12 cellular contexts compared by ENCODE assay signal in the genomic region with DNA sequence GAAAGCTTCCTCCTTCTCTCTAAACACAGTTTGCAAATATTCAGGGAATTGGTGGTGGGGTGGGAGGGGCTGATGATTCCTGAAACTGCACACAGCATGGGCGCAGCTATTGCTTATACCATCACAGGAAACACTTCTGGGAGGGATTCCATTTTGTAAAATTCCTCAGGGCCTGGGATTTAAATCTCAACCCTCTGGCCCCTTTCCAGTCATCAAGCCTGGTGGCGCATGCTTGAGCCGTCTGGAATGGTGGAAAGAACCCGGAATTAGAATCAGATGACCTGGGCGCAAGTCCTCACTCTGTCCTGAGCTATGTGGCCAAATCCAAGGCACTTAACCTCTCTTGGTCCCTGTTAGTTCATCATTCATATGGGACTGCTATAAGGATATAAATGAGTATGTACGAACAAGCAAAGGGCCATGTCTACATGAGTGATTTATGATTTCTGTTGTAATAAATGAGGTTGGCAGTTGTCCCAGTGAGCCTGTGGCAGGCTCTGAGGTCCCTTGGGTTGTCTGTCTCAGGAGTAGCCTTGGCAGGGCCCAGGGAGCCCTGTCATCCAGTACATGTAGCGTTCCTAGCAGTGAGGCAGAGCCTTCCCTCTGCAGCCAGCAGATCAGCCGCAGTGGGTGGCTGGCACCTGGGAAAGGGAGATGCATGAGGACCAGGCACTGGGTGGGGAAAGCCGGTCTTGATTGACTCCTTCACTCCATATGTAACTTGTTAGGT.
DNase-seq lines count a peak whose midpoint lies in the region; ATAC-seq and TF ChIP-seq lines count a peak whose summit lies in the region.
"Had no signal": no experiment of that assay in that cellular context is flagged by ENCODE, and none has a peak within 500 bp of the region (broad histone marks: within the 10 kb centered on the region; RNA-seq: fewer than 3 reads in every experiment).

No MANE protein-coding gene starts in this region.

- CTCF ChIA-PET in MCF 10A (lab: Yijun Ruan, JAX) (interaction anchor here (1.0 kb wide), 1 partner anchor 12 kb away, joined by 3 read pairs; no protein-coding TSS in a partner anchor), mammary epithelial cell (lab: Charles Lee; ENCODE audit: low non-redundant PET) (no interaction called here)

- BruUV-seq in MCF 10A (replicated peaks; lab: Mats Ljungman, UMichigan) (no TSS peak), mammary epithelial cell (replicated peaks; lab: Mats Ljungman, UMichigan) (no TSS peak)

- no peak overlapping the region for H3K9ac ChIP-seq in mammary epithelial cell (ENCODE audit: insufficient read depth, low read length)

- H2AFZ ChIP-seq in mammary epithelial cell (ENCODE audit: low read depth, low read length): no peak overlapping the region
- H2AFZ ChIP-seq: GM23338 had no signal

- no peaks in the 10 kb centered on the region for H3K36me3 Mint-ChIP-seq in MCF 10A (ENCODE audit: insufficient read depth, unreplicated experiment)

- H3K36me3 ChIP-seq in mammary epithelial cell (ENCODE audit: insufficient read depth, low read length): no peaks in the 10 kb centered on the region
- no peaks in the 10 kb centered on the region for H3K36me3 ChIP-seq in lung (ENCODE audit: control insufficient read depth in 2 of 2, insufficient read depth in 2 of 2, low read length in 2 of 2)
- H3K36me3 ChIP-seq: ovary had no signal

- H3K4me1 ChIP-seq in mammary epithelial cell (ENCODE audit: insufficient read depth, low read length) (no peaks in the 10 kb centered on the region), lung (ENCODE audit: control insufficient read depth in 2 of 2, insufficient read depth in 2 of 2, low read length in 2 of 2) (peaks cover 0 to 9% of the 10 kb centered on the region in 2 donors), foreskin keratinocyte (no peaks in the 10 kb centered on the region)

- H4K20me1 ChIP-seq in mammary epithelial cell (ENCODE audit: insufficient read depth, low read length): no peaks in the 10 kb centered on the region

- intact Hi-C loops in MCF 10A (cut with micrococcal nuclease): no loop called here
- intact Hi-C loops in mammary epithelial cell (cut with micrococcal nuclease): loop anchor here (5.0 kb wide), 1 partner anchor 109 kb away; no protein-coding TSS in a partner anchor

- dilution Hi-C loops in mammary epithelial cell (cut with HindIII; ENCODE audit: low sequenced_read_pairs): no loop called here

- H3K27ac ChIP-seq in mammary epithelial cell (ENCODE audit: insufficient read depth, low read depth, low read length) (no peak overlapping the region), lung (ENCODE audit: low read depth in 1 of 2, low read length in 1 of 2) (peak overlapping the region; percentile 8 to 47), foreskin keratinocyte (no peak overlapping the region)
- H3K27ac ChIP-seq: ovary had no signal

- no peak for TF ChIP-seq CTCF in MCF 10A (IDR thresholded peaks at IDR 0.05; ENCODE audit: unreplicated experiment)
- no peak for TF ChIP-seq CTCF in mammary epithelial cell (conservative IDR thresholded peaks at IDR 0.05 in 1 of 2, IDR thresholded peaks at IDR 0.05 in 1 of 2; ENCODE audit: extremely low read depth in 1 of 2, insufficient read depth in 1 of 2, low read depth in 1 of 2, low read length in 2 of 2)
- no peak for TF ChIP-seq CTCF in choroid plexus epithelial cell (conservative IDR thresholded peaks at IDR 0.05; ENCODE audit: low read depth, low read length)
- no peak for TF ChIP-seq CTCF in lung (IDR thresholded peaks at IDR 0.05; ENCODE audit: control extremely low read depth, extremely low read depth)
- no peak for TF ChIP-seq CTCF in foreskin keratinocyte (conservative IDR thresholded peaks at IDR 0.05)

- H3K4me3 ChIP-seq in mammary epithelial cell (replicated peaks in 1 of 3; ENCODE audit: insufficient read depth in 1 of 3, low read depth in 2 of 3, low read length in 3 of 3) (no peak overlapping the region), choroid plexus epithelial cell (ENCODE audit: low read depth, low read length) (no peak overlapping the region), lung (no peak overlapping the region)
- H3K4me3 ChIP-seq: GM23338, ovary had no signal

- in situ Hi-C loops in mammary epithelial cell (cut with MboI; ENCODE audit: low sequenced_read_pairs in 2 of 2): no loop called here

- H3K9me3 ChIP-seq in mammary epithelial cell (replicated peaks; ENCODE audit: insufficient read depth, low read length) (no peaks in the 10 kb centered on the region), lung (ENCODE audit: control insufficient read depth in 2 of 2, insufficient read depth in 1 of 2, low read length in 1 of 2) (no peaks in the 10 kb centered on the region)
- H3K9me3 ChIP-seq: ovary had no signal

- ATAC-seq in lung (ENCODE audit: insufficient read depth, low FRiP score) (no peak), foreskin keratinocyte (no peak)
- ATAC-seq: GM23338 had no signal

- no peaks in the 10 kb centered on the region for H3K79me2 ChIP-seq in mammary epithelial cell (ENCODE audit: insufficient read depth, low read length)

- no peak overlapping the region for H3K4me3 Mint-ChIP-seq in MCF 10A (ENCODE audit: unreplicated experiment)
- H3K4me3 Mint-ChIP-seq: GM23338 had no signal

- H3K9me3 Mint-ChIP-seq in MCF 10A (ENCODE audit: unreplicated experiment): no peaks in the 10 kb centered on the region
- H3K9me3 Mint-ChIP-seq: GM23338 had no signal

- DNase-seq in MCF 10A (ENCODE audit: unreplicated experiment) (peak; percentile 30), mammary epithelial cell (no peak), choroid plexus epithelial cell (ENCODE audit: low read depth) (peak; percentile 38), lung (ENCODE audit: low spot score) (no peak), foreskin keratinocyte (no peak), nucleus accumbens (lab: John Stamatoyannopoulos, UW) (no peak)
- no peak for DNase-seq in activated CD4-positive, alpha-beta T cell treated with anti-CD3 and anti-CD28 coated beads, Interleukin-2, amount 50 U/mL, for 48 hours
- no peak for DNase-seq in stimulated activated CD4-positive, alpha-beta T cell treated with anti-CD3 and anti-CD28 coated beads, Interleukin-2, amount 100 ng/mL, for 24 hours
- DNase-seq: erythroblast, kidney glomerular epithelial cell, ovary had no signal

- H3K27me3 ChIP-seq in mammary epithelial cell (ENCODE audit: insufficient read depth, low read length) (no peaks in the 10 kb centered on the region), lung (ENCODE audit: control insufficient read depth, insufficient read depth) (no peaks in the 10 kb centered on the region), foreskin keratinocyte (peaks cover 20% of the 10 kb centered on the region)
- H3K27me3 ChIP-seq: ovary had no signal

- 84% methylated on average over 9 of the region's 9 CpGs for WGBS in mammary epithelial cell (ENCODE audit: low coverage, missing lambda C conversion rate)
- WGBS in lung, 2 donors: 68 to 74% methylated on average over 9 of the region's 9 CpGs

- no peaks in the 10 kb centered on the region for H3K4me1 Mint-ChIP-seq in MCF 10A (ENCODE audit: insufficient read depth, unreplicated experiment)

- no peak overlapping the region for H3K27ac Mint-ChIP-seq in MCF 10A (ENCODE audit: low read depth, unreplicated experiment)
- H3K27ac Mint-ChIP-seq: GM23338 had no signal

- POLR2A ChIA-PET in MCF 10A (lab: Yijun Ruan, JAX): interaction anchor here (0.5 kb wide), 1 partner anchor 57 kb away, joined by 4 read pairs; no protein-coding TSS in a partner anchor

- H3K4me2 ChIP-seq in mammary epithelial cell (ENCODE audit: insufficient read depth, low read depth, low read length): no peak overlapping the region
- H3K4me2 ChIP-seq: GM23338 had no signal

- H3K27me3 Mint-ChIP-seq in MCF 10A (ENCODE audit: insufficient read depth, unreplicated experiment): peaks cover 48% of the 10 kb centered on the region

Comparison
In these comparisons a context has a peak if more than half of its experiments do, and no peak if none do; other contexts are left out.
1. DNase-seq: peak in MCF 10A (single experiment) and choroid plexus epithelial cell (single experiment); none in mammary epithelial cell (single experiment), lung (single experiment), activated CD4-positive, alpha-beta T cell treated with anti-CD3 and anti-CD28 coated beads, Interleukin-2, amount 50 U/mL, for 48 hours (0 of 2), foreskin keratinocyte (0 of 2), stimulated activated CD4-positive, alpha-beta T cell treated with anti-CD3 and anti-CD28 coated beads, Interleukin-2, amount 100 ng/mL, for 24 hours (0 of 2) and nucleus accumbens (0 of 56).
2. H3K27ac ChIP-seq: peak in lung (2 of 2); none in mammary epithelial cell (single experiment) and foreskin keratinocyte (single experiment).